Comparison of ENCODE assay signal across 1 cellular context in the genomic region with DNA sequence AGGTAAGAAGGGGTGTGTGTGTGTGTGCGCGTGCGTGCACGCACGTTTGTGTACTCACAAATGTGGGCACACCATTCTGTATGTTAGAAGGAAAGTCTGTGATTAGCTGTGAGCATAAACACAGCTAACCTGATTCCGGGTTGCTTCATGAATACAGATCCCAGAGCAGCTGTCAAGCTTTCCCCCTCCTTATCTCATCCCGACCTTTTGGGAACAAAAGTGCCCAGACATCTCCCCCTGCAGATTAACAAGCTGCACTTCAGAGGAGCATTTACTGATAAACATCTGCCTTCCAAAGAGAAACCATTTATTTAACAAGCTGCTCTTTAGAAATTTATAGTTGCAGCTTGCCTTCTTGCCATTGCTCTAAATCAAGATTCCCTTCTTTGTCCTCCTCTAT.
A peak's percentile ranks its signal among the peaks of the same experiment; 100 is the strongest.
TF ChIP-seq lines count a peak whose summit lies in the region.

No MANE protein-coding gene starts in this region.

TF ChIP-seq in K562, 482 proteins besides CTCF, POLR2A, EP300 and RAD21 (continued from another document and continues in another):
- no peak for TF ChIP-seq ZFX (CRISPR knock-in tag; IDR thresholded peaks at IDR 0.05)
- TF ChIP-seq MEIS2 (IDR thresholded peaks at IDR 0.05; ENCODE audit: partially characterized antibody): peak; percentile 37
- no peak for TF ChIP-seq NCOA1 (IDR thresholded peaks at IDR 0.05; ENCODE audit: low read depth)
- TF ChIP-seq ZNF583 (CRISPR knock-in tag; IDR thresholded peaks at IDR 0.05): 0 out of 2 replicates have a peak, but pooled peaks have one; percentile 20
- no peak for TF ChIP-seq HDAC1 (IDR thresholded peaks at IDR 0.05)
- no peak for TF ChIP-seq ZNF239 (CRISPR knock-in tag; IDR thresholded peaks at IDR 0.05)
- no peak for TF ChIP-seq EZH2 (IDR thresholded peaks at IDR 0.05; ENCODE audit: borderline replicate concordance, low read depth, low read length)
- TF ChIP-seq TAF15 (IDR thresholded peaks at IDR 0.05; ENCODE audit: low read depth, low read length): no peak
- TF ChIP-seq, protein P1, sequence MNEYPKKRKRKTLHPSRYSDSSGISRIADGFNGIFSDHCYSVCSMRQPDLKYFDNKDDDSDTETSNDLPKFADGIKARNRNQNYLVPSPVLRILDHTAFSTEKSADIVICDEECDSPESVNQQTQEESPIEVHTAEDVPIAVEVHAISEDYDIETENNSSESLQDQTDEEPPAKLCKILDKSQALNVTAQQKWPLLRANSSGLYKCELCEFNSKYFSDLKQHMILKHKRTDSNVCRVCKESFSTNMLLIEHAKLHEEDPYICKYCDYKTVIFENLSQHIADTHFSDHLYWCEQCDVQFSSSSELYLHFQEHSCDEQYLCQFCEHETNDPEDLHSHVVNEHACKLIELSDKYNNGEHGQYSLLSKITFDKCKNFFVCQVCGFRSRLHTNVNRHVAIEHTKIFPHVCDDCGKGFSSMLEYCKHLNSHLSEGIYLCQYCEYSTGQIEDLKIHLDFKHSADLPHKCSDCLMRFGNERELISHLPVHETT (CRISPR knock-in tag; conservative IDR thresholded peaks at IDR 0.05 in 1 of 2, IDR thresholded peaks at IDR 0.05 in 1 of 2): no peak
- TF ChIP-seq BRCA1 (IDR thresholded peaks at IDR 0.05): no peak
- no peak for TF ChIP-seq BRCA1 (CRISPR knock-in tag; IDR thresholded peaks at IDR 0.05)
- no peak for TF ChIP-seq MAZ (CRISPR knock-in tag; conservative IDR thresholded peaks at IDR 0.05 in 1 of 2, IDR thresholded peaks at IDR 0.05 in 1 of 2)
- TF ChIP-seq, protein P2, sequence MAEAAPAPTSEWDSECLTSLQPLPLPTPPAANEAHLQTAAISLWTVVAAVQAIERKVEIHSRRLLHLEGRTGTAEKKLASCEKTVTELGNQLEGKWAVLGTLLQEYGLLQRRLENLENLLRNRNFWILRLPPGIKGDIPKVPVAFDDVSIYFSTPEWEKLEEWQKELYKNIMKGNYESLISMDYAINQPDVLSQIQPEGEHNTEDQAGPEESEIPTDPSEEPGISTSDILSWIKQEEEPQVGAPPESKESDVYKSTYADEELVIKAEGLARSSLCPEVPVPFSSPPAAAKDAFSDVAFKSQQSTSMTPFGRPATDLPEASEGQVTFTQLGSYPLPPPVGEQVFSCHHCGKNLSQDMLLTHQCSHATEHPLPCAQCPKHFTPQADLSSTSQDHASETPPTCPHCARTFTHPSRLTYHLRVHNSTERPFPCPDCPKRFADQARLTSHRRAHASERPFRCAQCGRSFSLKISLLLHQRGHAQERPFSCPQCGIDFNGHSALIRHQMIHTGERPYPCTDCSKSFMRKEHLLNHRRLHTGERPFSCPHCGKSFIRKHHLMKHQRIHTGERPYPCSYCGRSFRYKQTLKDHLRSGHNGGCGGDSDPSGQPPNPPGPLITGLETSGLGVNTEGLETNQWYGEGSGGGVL (CRISPR knock-in tag; IDR thresholded peaks at IDR 0.05): no peak
- TF ChIP-seq PYGO2 (tag; IDR thresholded peaks at IDR 0.05): no peak
- TF ChIP-seq, protein P3, sequence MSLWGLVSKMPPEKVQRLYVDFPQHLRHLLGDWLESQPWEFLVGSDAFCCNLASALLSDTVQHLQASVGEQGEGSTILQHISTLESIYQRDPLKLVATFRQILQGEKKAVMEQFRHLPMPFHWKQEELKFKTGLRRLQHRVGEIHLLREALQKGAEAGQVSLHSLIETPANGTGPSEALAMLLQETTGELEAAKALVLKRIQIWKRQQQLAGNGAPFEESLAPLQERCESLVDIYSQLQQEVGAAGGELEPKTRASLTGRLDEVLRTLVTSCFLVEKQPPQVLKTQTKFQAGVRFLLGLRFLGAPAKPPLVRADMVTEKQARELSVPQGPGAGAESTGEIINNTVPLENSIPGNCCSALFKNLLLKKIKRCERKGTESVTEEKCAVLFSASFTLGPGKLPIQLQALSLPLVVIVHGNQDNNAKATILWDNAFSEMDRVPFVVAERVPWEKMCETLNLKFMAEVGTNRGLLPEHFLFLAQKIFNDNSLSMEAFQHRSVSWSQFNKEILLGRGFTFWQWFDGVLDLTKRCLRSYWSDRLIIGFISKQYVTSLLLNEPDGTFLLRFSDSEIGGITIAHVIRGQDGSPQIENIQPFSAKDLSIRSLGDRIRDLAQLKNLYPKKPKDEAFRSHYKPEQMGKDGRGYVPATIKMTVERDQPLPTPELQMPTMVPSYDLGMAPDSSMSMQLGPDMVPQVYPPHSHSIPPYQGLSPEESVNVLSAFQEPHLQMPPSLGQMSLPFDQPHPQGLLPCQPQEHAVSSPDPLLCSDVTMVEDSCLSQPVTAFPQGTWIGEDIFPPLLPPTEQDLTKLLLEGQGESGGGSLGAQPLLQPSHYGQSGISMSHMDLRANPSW (CRISPR knock-in tag; IDR thresholded peaks at IDR 0.05): no peak
- no peak for TF ChIP-seq POLR2H (tag; IDR thresholded peaks at IDR 0.05; ENCODE audit: low read depth)
- TF ChIP-seq NELFE (IDR thresholded peaks at IDR 0.05; ENCODE audit: insufficient read depth, insufficient read length): no peak
- TF ChIP-seq ETS2 (tag; IDR thresholded peaks at IDR 0.05; ENCODE audit: borderline replicate concordance, poor library complexity, severe bottlenecking): no peak
- peak; percentile 29; the same call in 1 of the 2 replicates for TF ChIP-seq ZNF766 (CRISPR knock-in tag; conservative IDR thresholded peaks at IDR 0.05)
- TF ChIP-seq BMI1 (IDR thresholded peaks at IDR 0.05; ENCODE audit: low read length): no peak
- no peak for TF ChIP-seq E2F3 (CRISPR knock-in tag; IDR thresholded peaks at IDR 0.05)
- TF ChIP-seq RBM34 (IDR thresholded peaks at IDR 0.05; ENCODE audit: borderline replicate concordance, insufficient read depth, low read length): no peak
- no peak for TF ChIP-seq BRF1 (IDR thresholded peaks at IDR 0.05; ENCODE audit: borderline replicate concordance, extremely low read depth, insufficient read length)
- TF ChIP-seq, protein P4, sequence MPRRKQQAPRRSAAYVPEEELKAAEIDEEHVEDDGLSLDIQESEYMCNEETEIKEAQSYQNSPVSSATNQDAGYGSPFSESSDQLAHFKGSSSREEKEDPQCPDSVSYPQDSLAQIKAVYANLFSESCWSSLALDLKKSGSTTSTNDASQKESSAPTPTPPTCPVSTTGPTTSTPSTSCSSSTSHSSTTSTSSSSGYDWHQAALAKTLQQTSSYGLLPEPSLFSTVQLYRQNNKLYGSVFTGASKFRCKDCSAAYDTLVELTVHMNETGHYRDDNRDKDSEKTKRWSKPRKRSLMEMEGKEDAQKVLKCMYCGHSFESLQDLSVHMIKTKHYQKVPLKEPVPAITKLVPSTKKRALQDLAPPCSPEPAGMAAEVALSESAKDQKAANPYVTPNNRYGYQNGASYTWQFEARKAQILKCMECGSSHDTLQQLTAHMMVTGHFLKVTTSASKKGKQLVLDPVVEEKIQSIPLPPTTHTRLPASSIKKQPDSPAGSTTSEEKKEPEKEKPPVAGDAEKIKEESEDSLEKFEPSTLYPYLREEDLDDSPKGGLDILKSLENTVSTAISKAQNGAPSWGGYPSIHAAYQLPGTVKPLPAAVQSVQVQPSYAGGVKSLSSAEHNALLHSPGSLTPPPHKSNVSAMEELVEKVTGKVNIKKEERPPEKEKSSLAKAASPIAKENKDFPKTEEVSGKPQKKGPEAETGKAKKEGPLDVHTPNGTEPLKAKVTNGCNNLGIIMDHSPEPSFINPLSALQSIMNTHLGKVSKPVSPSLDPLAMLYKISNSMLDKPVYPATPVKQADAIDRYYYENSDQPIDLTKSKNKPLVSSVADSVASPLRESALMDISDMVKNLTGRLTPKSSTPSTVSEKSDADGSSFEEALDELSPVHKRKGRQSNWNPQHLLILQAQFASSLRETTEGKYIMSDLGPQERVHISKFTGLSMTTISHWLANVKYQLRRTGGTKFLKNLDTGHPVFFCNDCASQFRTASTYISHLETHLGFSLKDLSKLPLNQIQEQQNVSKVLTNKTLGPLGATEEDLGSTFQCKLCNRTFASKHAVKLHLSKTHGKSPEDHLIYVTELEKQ (CRISPR knock-in tag; IDR thresholded peaks at IDR 0.05): no peak
- TF ChIP-seq ZNF384 (IDR thresholded peaks at IDR 0.05; ENCODE audit: low read depth, low read length): no peak
- no peak for TF ChIP-seq IRF2 (CRISPR knock-in tag; IDR thresholded peaks at IDR 0.05)
- TF ChIP-seq CXXC5 (CRISPR knock-in tag; IDR thresholded peaks at IDR 0.05): peak; percentile 43; the same call in 1 of the 2 replicates
- no peak for TF ChIP-seq HDAC8 (tag; IDR thresholded peaks at IDR 0.05)
- no peak for TF ChIP-seq HNRNPUL1 (IDR thresholded peaks at IDR 0.05; ENCODE audit: low read length)
- no peak for TF ChIP-seq HSF4 (CRISPR knock-in tag; IDR thresholded peaks at IDR 0.05; ENCODE audit: borderline replicate concordance)
- TF ChIP-seq SRSF1 (IDR thresholded peaks at IDR 0.05; ENCODE audit: low read depth, low read length): no peak
- TF ChIP-seq, protein P5, sequence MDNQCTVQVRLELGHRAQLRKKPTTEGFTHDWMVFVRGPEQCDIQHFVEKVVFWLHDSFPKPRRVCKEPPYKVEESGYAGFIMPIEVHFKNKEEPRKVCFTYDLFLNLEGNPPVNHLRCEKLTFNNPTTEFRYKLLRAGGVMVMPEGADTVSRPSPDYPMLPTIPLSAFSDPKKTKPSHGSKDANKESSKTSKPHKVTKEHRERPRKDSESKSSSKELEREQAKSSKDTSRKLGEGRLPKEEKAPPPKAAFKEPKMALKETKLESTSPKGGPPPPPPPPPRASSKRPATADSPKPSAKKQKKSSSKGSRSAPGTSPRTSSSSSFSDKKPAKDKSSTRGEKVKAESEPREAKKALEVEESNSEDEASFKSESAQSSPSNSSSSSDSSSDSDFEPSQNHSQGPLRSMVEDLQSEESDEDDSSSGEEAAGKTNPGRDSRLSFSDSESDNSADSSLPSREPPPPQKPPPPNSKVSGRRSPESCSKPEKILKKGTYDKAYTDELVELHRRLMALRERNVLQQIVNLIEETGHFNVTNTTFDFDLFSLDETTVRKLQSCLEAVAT (IDR thresholded peaks at IDR 0.05): no peak
- no peak for TF ChIP-seq HCFC1 (IDR thresholded peaks at IDR 0.05; ENCODE audit: low read depth, low read length)
- peak; percentile 20; the same call in 1 of the 2 replicates for TF ChIP-seq SMARCE1 (IDR thresholded peaks at IDR 0.05)
- TF ChIP-seq NFIC (IDR thresholded peaks at IDR 0.05): no peak
- peak; percentile 72 for TF ChIP-seq TAL1 (IDR thresholded peaks at IDR 0.05)
- TF ChIP-seq ZNF134 (CRISPR knock-in tag; conservative IDR thresholded peaks at IDR 0.05): no peak
- TF ChIP-seq ELF4 (CRISPR knock-in tag; IDR thresholded peaks at IDR 0.05): no peak
- no peak for TF ChIP-seq ZKSCAN1 (IDR thresholded peaks at IDR 0.05; ENCODE audit: low read depth, low read length)
- TF ChIP-seq, protein P6, sequence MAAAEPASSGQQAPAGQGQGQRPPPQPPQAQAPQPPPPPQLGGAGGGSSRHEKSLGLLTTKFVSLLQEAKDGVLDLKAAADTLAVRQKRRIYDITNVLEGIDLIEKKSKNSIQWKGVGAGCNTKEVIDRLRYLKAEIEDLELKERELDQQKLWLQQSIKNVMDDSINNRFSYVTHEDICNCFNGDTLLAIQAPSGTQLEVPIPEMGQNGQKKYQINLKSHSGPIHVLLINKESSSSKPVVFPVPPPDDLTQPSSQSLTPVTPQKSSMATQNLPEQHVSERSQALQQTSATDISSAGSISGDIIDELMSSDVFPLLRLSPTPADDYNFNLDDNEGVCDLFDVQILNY (CRISPR knock-in tag; IDR thresholded peaks at IDR 0.05): no peak
- TF ChIP-seq PRMT5 (CRISPR knock-in tag; IDR thresholded peaks at IDR 0.05): no peak
- TF ChIP-seq HMG20A (CRISPR knock-in tag; conservative IDR thresholded peaks at IDR 0.05): no peak
- TF ChIP-seq, protein P7, sequence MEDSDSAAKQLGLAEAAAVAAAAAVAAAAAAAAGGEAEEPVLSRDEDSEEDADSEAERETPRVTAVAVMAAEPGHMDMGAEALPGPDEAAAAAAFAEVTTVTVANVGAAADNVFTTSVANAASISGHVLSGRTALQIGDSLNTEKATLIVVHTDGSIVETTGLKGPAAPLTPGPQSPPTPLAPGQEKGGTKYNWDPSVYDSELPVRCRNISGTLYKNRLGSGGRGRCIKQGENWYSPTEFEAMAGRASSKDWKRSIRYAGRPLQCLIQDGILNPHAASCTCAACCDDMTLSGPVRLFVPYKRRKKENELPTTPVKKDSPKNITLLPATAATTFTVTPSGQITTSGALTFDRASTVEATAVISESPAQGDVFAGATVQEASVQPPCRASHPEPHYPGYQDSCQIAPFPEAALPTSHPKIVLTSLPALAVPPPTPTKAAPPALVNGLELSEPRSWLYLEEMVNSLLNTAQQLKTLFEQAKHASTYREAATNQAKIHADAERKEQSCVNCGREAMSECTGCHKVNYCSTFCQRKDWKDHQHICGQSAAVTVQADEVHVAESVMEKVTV (CRISPR knock-in tag; IDR thresholded peaks at IDR 0.05): 0 out of 2 replicates have a peak, but pooled peaks have one; percentile 8
- no peak for TF ChIP-seq FOS (IDR thresholded peaks at IDR 0.05; ENCODE audit: extremely low read depth, insufficient read length)
- TF ChIP-seq ILF3 (IDR thresholded peaks at IDR 0.05; ENCODE audit: borderline replicate concordance): no peak
- TF ChIP-seq GATAD2B (IDR thresholded peaks at IDR 0.05; ENCODE audit: borderline replicate concordance): no peak
- TF ChIP-seq, protein P8, sequence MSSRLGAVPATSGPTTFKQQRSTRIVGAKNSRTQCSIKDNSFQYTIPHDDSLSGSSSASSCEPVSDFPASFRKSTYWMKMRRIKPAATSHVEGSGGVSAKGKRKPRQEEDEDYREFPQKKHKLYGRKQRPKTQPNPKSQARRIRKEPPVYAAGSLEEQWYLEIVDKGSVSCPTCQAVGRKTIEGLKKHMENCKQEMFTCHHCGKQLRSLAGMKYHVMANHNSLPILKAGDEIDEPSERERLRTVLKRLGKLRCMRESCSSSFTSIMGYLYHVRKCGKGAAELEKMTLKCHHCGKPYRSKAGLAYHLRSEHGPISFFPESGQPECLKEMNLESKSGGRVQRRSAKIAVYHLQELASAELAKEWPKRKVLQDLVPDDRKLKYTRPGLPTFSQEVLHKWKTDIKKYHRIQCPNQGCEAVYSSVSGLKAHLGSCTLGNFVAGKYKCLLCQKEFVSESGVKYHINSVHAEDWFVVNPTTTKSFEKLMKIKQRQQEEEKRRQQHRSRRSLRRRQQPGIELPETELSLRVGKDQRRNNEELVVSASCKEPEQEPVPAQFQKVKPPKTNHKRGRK (tag; IDR thresholded peaks at IDR 0.05): no peak
- TF ChIP-seq, protein P9, sequence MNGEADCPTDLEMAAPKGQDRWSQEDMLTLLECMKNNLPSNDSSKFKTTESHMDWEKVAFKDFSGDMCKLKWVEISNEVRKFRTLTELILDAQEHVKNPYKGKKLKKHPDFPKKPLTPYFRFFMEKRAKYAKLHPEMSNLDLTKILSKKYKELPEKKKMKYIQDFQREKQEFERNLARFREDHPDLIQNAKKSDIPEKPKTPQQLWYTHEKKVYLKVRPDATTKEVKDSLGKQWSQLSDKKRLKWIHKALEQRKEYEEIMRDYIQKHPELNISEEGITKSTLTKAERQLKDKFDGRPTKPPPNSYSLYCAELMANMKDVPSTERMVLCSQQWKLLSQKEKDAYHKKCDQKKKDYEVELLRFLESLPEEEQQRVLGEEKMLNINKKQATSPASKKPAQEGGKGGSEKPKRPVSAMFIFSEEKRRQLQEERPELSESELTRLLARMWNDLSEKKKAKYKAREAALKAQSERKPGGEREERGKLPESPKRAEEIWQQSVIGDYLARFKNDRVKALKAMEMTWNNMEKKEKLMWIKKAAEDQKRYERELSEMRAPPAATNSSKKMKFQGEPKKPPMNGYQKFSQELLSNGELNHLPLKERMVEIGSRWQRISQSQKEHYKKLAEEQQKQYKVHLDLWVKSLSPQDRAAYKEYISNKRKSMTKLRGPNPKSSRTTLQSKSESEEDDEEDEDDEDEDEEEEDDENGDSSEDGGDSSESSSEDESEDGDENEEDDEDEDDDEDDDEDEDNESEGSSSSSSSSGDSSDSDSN (IDR thresholded peaks at IDR 0.05; ENCODE audit: borderline replicate concordance in 1 of 2, low read depth in 2 of 2, low read length in 2 of 2): no peak
